In the genomic region with DNA sequence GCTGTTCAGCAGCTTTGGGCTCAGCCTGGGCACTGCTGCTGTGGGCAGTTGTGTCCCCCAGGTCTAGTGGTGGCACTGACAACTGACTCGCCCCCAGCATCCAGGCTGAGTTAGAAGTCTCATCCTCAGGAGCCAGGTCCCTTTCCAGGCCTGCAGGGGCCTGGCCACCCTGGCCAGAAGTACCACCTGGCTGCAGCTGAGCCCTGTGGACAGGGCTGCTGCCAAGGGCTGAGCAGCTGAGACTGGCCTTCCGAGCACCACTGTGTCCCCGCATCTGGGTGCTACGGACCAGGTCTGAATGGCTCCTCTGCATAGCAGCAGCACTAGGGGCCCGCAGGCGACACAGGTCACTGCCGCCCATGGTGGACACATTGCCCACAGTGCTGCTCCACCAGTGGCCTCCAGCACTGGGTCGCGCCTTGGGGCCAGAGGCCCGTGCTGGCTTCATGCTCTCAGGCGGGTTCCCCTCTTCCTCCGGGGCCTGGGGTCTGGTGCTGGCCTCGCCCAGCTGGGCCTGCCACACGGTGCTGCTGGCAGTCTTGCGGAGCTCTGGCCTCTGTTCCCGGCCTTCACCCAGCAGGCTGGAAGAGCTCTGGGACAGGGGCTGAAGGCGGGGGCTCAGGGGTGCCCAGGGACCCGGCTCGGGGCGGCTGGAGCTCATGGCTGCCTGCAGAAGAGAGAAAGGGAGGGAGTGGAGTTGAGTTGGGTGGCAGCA, we compare ENCODE assay signal across 15 cellular contexts. TPM values are rescaled to one million over a fixed set of nuclear protein-coding genes. Genes with fewer than 3 reads are reported as not detected.
DNase-seq lines count a peak whose midpoint lies in the region; ATAC-seq and TF ChIP-seq lines count a peak whose summit lies in the region.
"Had no signal": no experiment of that assay in that cellular context is flagged by ENCODE, and none has a peak within 500 bp of the region (broad histone marks: within the 10 kb centered on the region; RNA-seq: fewer than 3 reads in every experiment).

No MANE protein-coding gene starts in this region.

- no peaks in the 10 kb centered on the region for H3K27me3 Mint-ChIP-seq in activated CD8-positive, alpha-beta memory T cell treated with anti-CD3 and anti-CD28 coated beads, Interleukin-2, amount 10 ng/mL, durations not matched to agents 7 days and 5 days
- H3K27me3 Mint-ChIP-seq in endodermal cell (ENCODE audit: insufficient read depth) (no peaks in the 10 kb centered on the region), type B pancreatic cell (no peaks in the 10 kb centered on the region)
- no peaks in the 10 kb centered on the region for H3K27me3 Mint-ChIP-seq in naive thymus-derived CD4-positive, alpha-beta T cell

- H3K27me3 ChIP-seq in endodermal cell (ENCODE audit: control insufficient read depth, insufficient read depth, low read length, poor library complexity, severe bottlenecking): peaks cover 5% of the 10 kb centered on the region
- H3K27me3 ChIP-seq in naive thymus-derived CD4-positive, alpha-beta T cell (ENCODE audit: control insufficient read depth in 2 of 2, insufficient read depth in 2 of 2, low read length in 2 of 2): peaks cover 0 to 2% of the 10 kb centered on the region in 2 donors

- DNase-seq in activated CD8-positive, alpha-beta memory T cell treated with anti-CD3 and anti-CD28 coated beads, Interleukin-2, amount 10 ng/mL, durations not matched to agents 7 days and 5 days: peak; percentile 39
- no peak for DNase-seq in activated CD8-positive, alpha-beta memory T cell treated with anti-CD3 and anti-CD28 coated beads for 24 hours
- peak; percentile 43 for DNase-seq in endodermal cell
- DNase-seq in naive thymus-derived CD4-positive, alpha-beta T cell: peak in 3 of 9 donors; percentile 5 to 21 (median 10)
- peak; percentile 74 for DNase-seq in type B pancreatic cell (ENCODE audit: extremely low spot score, unreplicated experiment)
- no peak for DNase-seq in NCI-H748 (lab: John Stamatoyannopoulos, UW; ENCODE audit: unreplicated experiment)
- DNase-seq in NCI-H187 (lab: John Stamatoyannopoulos, UW): no peak
- DNase-seq: foreskin fibroblast, NCI-H1694 treated with DMSO at 0.1 percent for 48 hours, SW 1271 had no signal

- no peak overlapping the region for H3K27ac ChIP-seq in endodermal cell (ENCODE audit: low read depth, low read length)
- H3K27ac ChIP-seq in naive thymus-derived CD4-positive, alpha-beta T cell (ENCODE audit: low read depth, low read length): no peak overlapping the region

- no peak overlapping the region for H3K4me3 ChIP-seq in endodermal cell (ENCODE audit: low read length)
- no peak overlapping the region for H3K4me3 ChIP-seq in naive thymus-derived CD4-positive, alpha-beta T cell (ENCODE audit: low read length)

- CTCF ChIA-PET in activated CD8-positive, alpha-beta memory T cell treated with anti-CD3 and anti-CD28 coated beads, Interleukin-2, amount 10 ng/mL, durations not matched to agents 7 days and 5 days (lab: Charles Lee): no interaction called here
- CTCF ChIA-PET in naive thymus-derived CD4-positive, alpha-beta T cell (lab: Charles Lee): no interaction called here

- WGBS in endodermal cell (ENCODE audit: insufficient coverage in 1 of 2, insufficient read length in 1 of 2), 2 experiments: 86 to 91% methylated on average over 16 to 20 of the region's 20 CpGs

- no peak overlapping the region for H3K9ac ChIP-seq in endodermal cell (ENCODE audit: extremely low read depth, low read length, poor library complexity, severe bottlenecking)

- H3K4me1 Mint-ChIP-seq in activated CD8-positive, alpha-beta memory T cell treated with anti-CD3 and anti-CD28 coated beads, Interleukin-2, amount 10 ng/mL, durations not matched to agents 7 days and 5 days: no peaks in the 10 kb centered on the region
- H3K4me1 Mint-ChIP-seq in endodermal cell: no peaks in the 10 kb centered on the region
- no peaks in the 10 kb centered on the region for H3K4me1 Mint-ChIP-seq in naive thymus-derived CD4-positive, alpha-beta T cell
- H3K4me1 Mint-ChIP-seq in type B pancreatic cell (ENCODE audit: unreplicated experiment): no peaks in the 10 kb centered on the region
- H3K4me1 Mint-ChIP-seq: naive thymus-derived CD8-positive, alpha-beta T cell had no signal

- no peak for TF ChIP-seq CTCF in endodermal cell (conservative IDR thresholded peaks at IDR 0.05)
- no peak for TF ChIP-seq CTCF in type B pancreatic cell (conservative IDR thresholded peaks at IDR 0.05)

- no peak overlapping the region for H3K4me3 Mint-ChIP-seq in activated CD8-positive, alpha-beta memory T cell treated with anti-CD3 and anti-CD28 coated beads, Interleukin-2, amount 10 ng/mL, durations not matched to agents 7 days and 5 days
- no peak overlapping the region for H3K4me3 Mint-ChIP-seq in endodermal cell
- no peak overlapping the region for H3K4me3 Mint-ChIP-seq in naive thymus-derived CD4-positive, alpha-beta T cell
- no peak overlapping the region for H3K4me3 Mint-ChIP-seq in type B pancreatic cell
- H3K4me3 Mint-ChIP-seq: naive thymus-derived CD8-positive, alpha-beta T cell had no signal

- H3K36me3 ChIP-seq in endodermal cell (ENCODE audit: control insufficient read depth, insufficient read depth, low read length): no peaks in the 10 kb centered on the region
- no peaks in the 10 kb centered on the region for H3K36me3 ChIP-seq in naive thymus-derived CD4-positive, alpha-beta T cell (ENCODE audit: control insufficient read depth in 2 of 3, insufficient read depth in 3 of 3, low read length in 3 of 3)

- H3K9me3 ChIP-seq in endodermal cell (ENCODE audit: control insufficient read depth, low read length): no peaks in the 10 kb centered on the region
- H3K9me3 ChIP-seq in naive thymus-derived CD4-positive, alpha-beta T cell (ENCODE audit: control insufficient read depth in 2 of 3, low read length in 3 of 3): no peaks in the 10 kb centered on the region

- peaks cover under 1% of the 10 kb centered on the region for H3K4me1 ChIP-seq in endodermal cell (ENCODE audit: control insufficient read depth, insufficient read depth, low read length)
- H3K4me1 ChIP-seq in naive thymus-derived CD4-positive, alpha-beta T cell (ENCODE audit: control insufficient read depth in 2 of 2, insufficient read depth in 2 of 2, low read length in 2 of 2): no peaks in the 10 kb centered on the region

- no peaks in the 10 kb centered on the region for H3K36me3 Mint-ChIP-seq in activated CD8-positive, alpha-beta memory T cell treated with anti-CD3 and anti-CD28 coated beads, Interleukin-2, amount 10 ng/mL, durations not matched to agents 7 days and 5 days
- H3K36me3 Mint-ChIP-seq in endodermal cell (ENCODE audit: low read depth): peaks cover 2% of the 10 kb centered on the region
- no peaks in the 10 kb centered on the region for H3K36me3 Mint-ChIP-seq in naive thymus-derived CD4-positive, alpha-beta T cell
- H3K36me3 Mint-ChIP-seq in type B pancreatic cell: no peaks in the 10 kb centered on the region
- H3K36me3 Mint-ChIP-seq: naive thymus-derived CD8-positive, alpha-beta T cell had no signal

- no peak for ATAC-seq in activated CD8-positive, alpha-beta memory T cell treated with anti-CD3 and anti-CD28 coated beads, Interleukin-2, amount 10 ng/mL, durations not matched to agents 7 days and 5 days
- peak; percentile 7 for ATAC-seq in naive thymus-derived CD4-positive, alpha-beta T cell
- no peak for ATAC-seq in HG02623 (IDR thresholded peaks at IDR 0.05; ENCODE audit: unreplicated experiment)
- ATAC-seq: naive thymus-derived CD8-positive, alpha-beta T cell had no signal

- POLR2A ChIA-PET in naive thymus-derived CD4-positive, alpha-beta T cell (lab: Charles Lee): no interaction called here

- no peaks in the 10 kb centered on the region for H3K9me3 Mint-ChIP-seq in activated CD8-positive, alpha-beta memory T cell treated with anti-CD3 and anti-CD28 coated beads, Interleukin-2, amount 10 ng/mL, durations not matched to agents 7 days and 5 days (ENCODE audit: low read depth)
- H3K9me3 Mint-ChIP-seq in endodermal cell (no peaks in the 10 kb centered on the region), type B pancreatic cell (no peaks in the 10 kb centered on the region)
- no peaks in the 10 kb centered on the region for H3K9me3 Mint-ChIP-seq in naive thymus-derived CD4-positive, alpha-beta T cell
- H3K9me3 Mint-ChIP-seq: naive thymus-derived CD8-positive, alpha-beta T cell had no signal

- H3K27ac Mint-ChIP-seq in activated CD8-positive, alpha-beta memory T cell treated with anti-CD3 and anti-CD28 coated beads, Interleukin-2, amount 10 ng/mL, durations not matched to agents 7 days and 5 days: no peak overlapping the region
- no peak overlapping the region for H3K27ac Mint-ChIP-seq in endodermal cell
- no peak overlapping the region for H3K27ac Mint-ChIP-seq in naive thymus-derived CD4-positive, alpha-beta T cell
- H3K27ac Mint-ChIP-seq in type B pancreatic cell: no peak overlapping the region
- H3K27ac Mint-ChIP-seq: naive thymus-derived CD8-positive, alpha-beta T cell had no signal

- intact Hi-C loops in naive thymus-derived CD4-positive, alpha-beta T cell (cut with micrococcal nuclease): no loop called here

RNA-seq across cellular contexts. Expression of a gene that starts 6.2 kb away (rescaled TPM):
- not detected for total RNA-seq in activated CD8-positive, alpha-beta memory T cell treated with anti-CD3 and anti-CD28 coated beads, Interleukin-2, amount 10 ng/mL, durations not matched to agents 7 days and 5 days
- total RNA-seq in endodermal cell: 10 to 100 TPM; 16.1 to 25.2 TPM
- polyA plus RNA-seq in endodermal cell (2013, experiment 1 of 2): 4.7 TPM
- polyA plus RNA-seq in endodermal cell (2013, experiment 2 of 2): 3.0 TPM
- total RNA-seq in naive thymus-derived CD4-positive, alpha-beta T cell: not detected
- not detected for polyA plus RNA-seq in naive thymus-derived CD4-positive, alpha-beta T cell
- total RNA-seq in type B pancreatic cell (ENCODE audit: low replicate concordance): 4.4 and 7.0 TPM in 2 replicates
- total RNA-seq: activated CD8-positive, alpha-beta memory T cell treated with anti-CD3 and anti-CD28 coated beads for 36 hours; dermis microvascular lymphatic vessel endothelial cell; naive thymus-derived CD8-positive, alpha-beta T cell had no signal
- polyA plus RNA-seq: AG04450; naive thymus-derived CD8-positive, alpha-beta T cell had no signal

RNA-seq across cellular contexts. Expression of a gene that starts 28.7 kb away (rescaled TPM):
- 1 to 10 TPM in 1 of 2 experiments, under 1 TPM in 1; 0.33 to 1.5 TPM for total RNA-seq in activated CD8-positive, alpha-beta memory T cell treated with anti-CD3 and anti-CD28 coated beads, Interleukin-2, amount 10 ng/mL, durations not matched to agents 7 days and 5 days
- 1 to 10 TPM; 1.3 to 3.2 TPM for total RNA-seq in endodermal cell
- polyA plus RNA-seq in endodermal cell (2013, experiment 1 of 2): 0.50 TPM
- polyA plus RNA-seq in endodermal cell (2013, experiment 2 of 2): 0.58 TPM
- 1 to 10 TPM; 1.2 to 1.6 (median 1.4) TPM for total RNA-seq in naive thymus-derived CD4-positive, alpha-beta T cell
- under 1 TPM in 1 of 2 donors, not detected in 1; 0.05 TPM for polyA plus RNA-seq in naive thymus-derived CD4-positive, alpha-beta T cell
- total RNA-seq in type B pancreatic cell (ENCODE audit: low replicate concordance): 1.2 and 1.3 TPM in 2 replicates

Comparison
In these comparisons a context has a peak if more than half of its experiments do, and no peak if none do; other contexts are left out.
1. DNase-seq: peak in activated CD8-positive, alpha-beta memory T cell treated with anti-CD3 and anti-CD28 coated beads, Interleukin-2, amount 10 ng/mL, durations not matched to agents 7 days and 5 days (single experiment), endodermal cell (single experiment) and type B pancreatic cell (single experiment); none in activated CD8-positive, alpha-beta memory T cell treated with anti-CD3 and anti-CD28 coated beads for 24 hours (single experiment), NCI-H748 (single experiment) and NCI-H187 (0 of 2).